14 cellular contexts compared by ENCODE assay signal in genomic region chr6:25477006-25477590, GRCh38.
A peak's percentile ranks its signal among the peaks of the same experiment; 100 is the strongest.
DNase-seq lines count a peak whose midpoint lies in the region; ATAC-seq and TF ChIP-seq lines count a peak whose summit lies in the region.
"Had no signal": no experiment of that assay in that cellular context is flagged by ENCODE, and none has a peak within 500 bp of the region (broad histone marks: within the 10 kb centered on the region; RNA-seq: fewer than 3 reads in every experiment).

No MANE protein-coding gene starts in this region.

- DNase-seq in H9 (no peak), WTC11 (ENCODE audit: low spot score) (no peak), iris pigment epithelial cell (ENCODE audit: low read depth) (peak; percentile 67), natural killer cell (no peak), SK-N-DZ (ENCODE audit: low spot score) (no peak)
- DNase-seq in activated CD4-positive, alpha-beta T cell treated with anti-CD3 and anti-CD28 coated beads, Interleukin-2, amount 50 U/mL, for 4 hours = no peak
- DNase-seq: activated naive CD8-positive, alpha-beta T cell treated with anti-CD3 and anti-CD28 coated beads, Interleukin-2, amount 10 ng/mL, durations not matched to agents 7 days and 5 days; DMS79 treated with DMSO at 0.1 percent for 48 hours; NCI-H2081 treated with DMSO at 0.1 percent for 48 hours had no signal

- H3K18ac ChIP-seq in H9 (ENCODE audit: insufficient read length, low read depth, low read length) = no peak overlapping the region

- intact Hi-C loops in natural killer cell (cut with micrococcal nuclease) = no loop called here

- POLR2A ChIA-PET in WTC11 (lab: Charles Lee) = no interaction called here

- H2BK15ac ChIP-seq in H9 (ENCODE audit: low read depth, low read length) = no peak overlapping the region

- no peak overlapping the region for H2AFZ ChIP-seq in ACC112 (ENCODE audit: low read length, unreplicated experiment)
- H2AFZ ChIP-seq in H9 (ENCODE audit: low read length) = no peak overlapping the region

- no peak overlapping the region for H2AK5ac ChIP-seq in H9 (ENCODE audit: insufficient read length, low read length)

- H3K14ac ChIP-seq in H9 (ENCODE audit: insufficient read depth, low read length) = no peak overlapping the region

- H3K9me3 ChIP-seq in H9 (ENCODE audit: control insufficient read depth, low read depth, low read length) = no peaks in the 10 kb centered on the region
- H3K9me3 ChIP-seq: prostate gland had no signal

- WGBS in H9 (ENCODE audit: extremely low coverage, insufficient read length, low lambda C conversion rate) = no CpG with 5 or more reads among the region's 4 CpGs

- no peaks in the 10 kb centered on the region for H4K20me1 ChIP-seq in H9 (ENCODE audit: control insufficient read depth, insufficient read depth, insufficient read length)

- H3K36me3 Mint-ChIP-seq in H9 (ENCODE audit: insufficient read depth in 1 of 3, low read depth in 3 of 3) (peaks cover 5 to 28% (median 25%) of the 10 kb centered on the region in 3 experiments; a peak in 6 of 7 replicates), WTC11 (peaks cover 18% of the 10 kb centered on the region), natural killer cell (no peaks in the 10 kb centered on the region)

- H3K23ac ChIP-seq in H9 (ENCODE audit: insufficient read length, low read depth, low read length) = no peak overlapping the region

- H3K27ac Mint-ChIP-seq in H9 = 0 out of 7 replicates have a peak overlapping the region, but pooled peaks of 2 of the 3 experiments have one; percentile 1 to 5
- H3K27ac Mint-ChIP-seq in WTC11 = peak overlapping the region; percentile 32
- H3K27ac Mint-ChIP-seq in natural killer cell = no peak overlapping the region
- H3K27ac Mint-ChIP-seq: activated naive CD8-positive, alpha-beta T cell treated with anti-CD3 and anti-CD28 coated beads, Interleukin-2, amount 10 ng/mL, durations not matched to agents 7 days and 5 days; B cell; type B pancreatic cell had no signal

- H4K8ac ChIP-seq in H9 (replicated peaks; ENCODE audit: insufficient read length, low read depth, low read length) = no peak overlapping the region

- H3K56ac ChIP-seq in H9 (ENCODE audit: insufficient read length, low read depth, low read length) = no peak overlapping the region

- no peaks in the 10 kb centered on the region for H3K23me2 ChIP-seq in H9 (ENCODE audit: insufficient read length, low read depth, low read length, poor library complexity, severe bottlenecking)

- H3K4me3 Mint-ChIP-seq in H9 (no peak overlapping the region), WTC11 (no peak overlapping the region), natural killer cell (no peak overlapping the region)
- H3K4me3 Mint-ChIP-seq: activated naive CD8-positive, alpha-beta T cell treated with anti-CD3 and anti-CD28 coated beads, Interleukin-2, amount 10 ng/mL, durations not matched to agents 7 days and 5 days; B cell; type B pancreatic cell had no signal

- H4K5ac ChIP-seq in H9 (ENCODE audit: insufficient read length, low read depth, low read length) = no peak overlapping the region

- no peak for ATAC-seq in WTC11
- ATAC-seq in natural killer cell = no peak
- ATAC-seq in GM18870 (IDR thresholded peaks at IDR 0.05; ENCODE audit: unreplicated experiment) = no peak

- H3K4me1 Mint-ChIP-seq in H9 = peaks cover 4 to 11% of the 10 kb centered on the region in 2 experiments; a peak in 3 of 4 replicates
- peaks cover 8% of the 10 kb centered on the region for H3K4me1 Mint-ChIP-seq in WTC11
- H3K4me1 Mint-ChIP-seq in natural killer cell = no peaks in the 10 kb centered on the region
- H3K4me1 Mint-ChIP-seq: activated naive CD8-positive, alpha-beta T cell treated with anti-CD3 and anti-CD28 coated beads, Interleukin-2, amount 10 ng/mL, durations not matched to agents 7 days and 5 days had no signal

- no peak overlapping the region for H2BK120ac ChIP-seq in H9 (ENCODE audit: low read depth, low read length, poor library complexity, severe bottlenecking)

- H3K4me1 ChIP-seq in ACC112 (ENCODE audit: control insufficient read depth, insufficient read depth, low read length, unreplicated experiment) = peaks cover 20% of the 10 kb centered on the region
- no peaks in the 10 kb centered on the region for H3K4me1 ChIP-seq in H9 (ENCODE audit: insufficient read depth, low read length)
- H3K4me1 ChIP-seq: prostate gland had no signal

- no peak overlapping the region for H2BK5ac ChIP-seq in H9 (ENCODE audit: insufficient read length, low read length)

- H3K4ac ChIP-seq in H9 (ENCODE audit: low read depth, low read length) = no peak overlapping the region

- TF ChIP-seq CTCF in H9 (conservative IDR thresholded peaks at IDR 0.05) (no peak), WTC11 (IDR thresholded peaks at IDR 0.05) (no peak), natural killer cell (IDR thresholded peaks at IDR 0.05) (no peak)

- H3K27me3 ChIP-seq in ACC112 (ENCODE audit: insufficient read depth, low read length) (no peaks in the 10 kb centered on the region), H9 (ENCODE audit: insufficient read depth, low read length) (no peaks in the 10 kb centered on the region)

- no peaks in the 10 kb centered on the region for H3K79me2 ChIP-seq in ACC112 (ENCODE audit: control insufficient read depth, insufficient read depth, low read length, unreplicated experiment)
- no peaks in the 10 kb centered on the region for H3K79me2 ChIP-seq in H9 (ENCODE audit: insufficient read depth, low read length)

- H3K27me3 Mint-ChIP-seq in H9 (ENCODE audit: low read depth) (no peaks in the 10 kb centered on the region), WTC11 (ENCODE audit: low read depth) (no peaks in the 10 kb centered on the region), natural killer cell (ENCODE audit: low read depth in 2 of 2) (peaks cover 0 to 3% of the 10 kb centered on the region in 2 donors)
- H3K27me3 Mint-ChIP-seq: activated naive CD8-positive, alpha-beta T cell treated with anti-CD3 and anti-CD28 coated beads, Interleukin-2, amount 10 ng/mL, durations not matched to agents 7 days and 5 days; B cell; type B pancreatic cell had no signal

- H3K9me3 Mint-ChIP-seq in H9 = no peaks in the 10 kb centered on the region
- H3K9me3 Mint-ChIP-seq in WTC11 = no peaks in the 10 kb centered on the region
- no peaks in the 10 kb centered on the region for H3K9me3 Mint-ChIP-seq in natural killer cell
- H3K9me3 Mint-ChIP-seq: activated naive CD8-positive, alpha-beta T cell treated with anti-CD3 and anti-CD28 coated beads, Interleukin-2, amount 10 ng/mL, durations not matched to agents 7 days and 5 days; type B pancreatic cell had no signal

- H4K91ac ChIP-seq in H9 (ENCODE audit: insufficient read length, low read depth, low read length) = no peak overlapping the region

- no peak overlapping the region for H3K9ac ChIP-seq in H9 (ENCODE audit: extremely low read depth, insufficient read length, low read length)

- H3K27ac ChIP-seq in ACC112 (ENCODE audit: low read depth, low read length) = peak overlapping the region; percentile 6; the same call in 1 of the 2 replicates
- H3K27ac ChIP-seq in H9 (ENCODE audit: insufficient read length, low read depth, low read length) = no peak overlapping the region
- H3K27ac ChIP-seq: prostate gland had no signal

- H3K4me3 ChIP-seq in ACC112 (ENCODE audit: low read depth, low read length) = no peak overlapping the region
- H3K4me3 ChIP-seq: prostate gland had no signal

- CTCF ChIA-PET in WTC11 (lab: Charles Lee) = interaction anchor here (1.0 kb wide), 1 partner anchor 79 kb away, joined by 4 read pairs; no protein-coding TSS in a partner anchor

- H3K36me3 ChIP-seq in ACC112 (ENCODE audit: insufficient read depth, low read length) = no peaks in the 10 kb centered on the region
- H3K36me3 ChIP-seq: prostate gland had no signal

- no peak overlapping the region for H3T11ph ChIP-seq in H9 (ENCODE audit: low read length)

- no peak overlapping the region for H2BK12ac ChIP-seq in H9 (ENCODE audit: insufficient read length, low read depth, low read length)

- no peak overlapping the region for H2BK20ac ChIP-seq in H9 (ENCODE audit: low read depth, low read length, poor library complexity, severe bottlenecking)

- no peak overlapping the region for H3K4me2 ChIP-seq in H9 (ENCODE audit: insufficient read depth, insufficient read length, low read length)

- H3K79me1 ChIP-seq in H9 (ENCODE audit: insufficient read depth, low read depth, low read length, poor library complexity, severe bottlenecking) = no peaks in the 10 kb centered on the region

TF ChIP-seq in WTC11, 78 proteins besides CTCF, POLR2A, EP300 and RAD21 (continues in another document):
- TF ChIP-seq PRDM15 (CRISPR knock-in tag; IDR thresholded peaks at IDR 0.05) (no peak), PREB (CRISPR knock-in tag; IDR thresholded peaks at IDR 0.05; ENCODE audit: borderline replicate concordance) (no peak)

Comparison
In these comparisons a context has a peak if more than half of its experiments do, and no peak if none do; other contexts are left out.
1. H3K27ac Mint-ChIP-seq: peak in H9 (2 of 3) and WTC11 (single experiment); none in natural killer cell (0 of 2).